In genomic region chr17:2400474-2400866, GRCh38 we compare ENCODE assay signal across 8 cellular contexts. TPM values are rescaled to one million over a fixed set of nuclear protein-coding genes. Genes with fewer than 3 reads are reported as not detected.
DNase-seq lines count a peak whose midpoint lies in the region; ATAC-seq and TF ChIP-seq lines count a peak whose summit lies in the region.

No MANE protein-coding gene starts in this region.

- in situ Hi-C loops in astrocyte of the spinal cord (cut with HindIII; ENCODE audit: low sequenced_read_pairs): no loop called here

- POLR2A ChIA-PET in BJ (lab: Charles Lee): no interaction called here

- ATAC-seq in HG03432 (IDR thresholded peaks at IDR 0.05; ENCODE audit: unreplicated experiment) (no peak), HG03469 (IDR thresholded peaks at IDR 0.05; ENCODE audit: unreplicated experiment) (no peak)

- H3K27me3 ChIP-seq in BJ (ENCODE audit: control insufficient read depth, insufficient read depth, low read length) (no peaks in the 10 kb centered on the region), HL-60 (ENCODE audit: insufficient read depth, poor library complexity, severe bottlenecking) (no peaks in the 10 kb centered on the region)

- peaks cover 1% of the 10 kb centered on the region; the same call in 1 of the 2 replicates for H3K36me3 ChIP-seq in BJ (ENCODE audit: control insufficient read depth, insufficient read depth, low read length)

- peak overlapping the region; percentile 99 for H3K4me3 ChIP-seq in BJ (ENCODE audit: low read depth, low read length)
- H3K4me3 ChIP-seq in HL-60 (replicated peaks; ENCODE audit: insufficient read depth, low read length): peak overlapping the region; percentile 54
- H3K4me3 ChIP-seq in astrocyte of the spinal cord (ENCODE audit: low read depth, low read length): peak overlapping the region; percentile 98

- H3K27ac ChIP-seq in HL-60 (replicated peaks): peak overlapping the region; percentile 93

- CTCF ChIA-PET in BJ (lab: Yijun Ruan, JAX): interaction anchor here (0.6 to 1.5 kb wide), 3 partner anchors 18 to 310 kb away, joined by 3 to 8 read pairs (median 3); no protein-coding TSS in a partner anchor

- TF ChIP-seq CTCF in BJ (IDR thresholded peaks at IDR 0.05; ENCODE audit: insufficient read depth, low read depth, low read length) (no peak), HL-60 (IDR thresholded peaks at IDR 0.05; ENCODE audit: insufficient read depth, low read length) (no peak), astrocyte of the spinal cord (IDR thresholded peaks at IDR 0.05; ENCODE audit: low read depth, low read length) (no peak)

- DNase-seq in BJ (ENCODE audit: low read depth): no peak
- DNase-seq in HL-60 (ENCODE audit: low read depth in 1 of 2, low spot score in 1 of 2): peak in 1 of 2 experiments; percentile 54
- DNase-seq in T-helper 2 cell: peak in 4 of 5 experiments; percentile 38 to 76 (median 43)
- peak; percentile 46 for DNase-seq in astrocyte of the spinal cord (ENCODE audit: low read depth, low spot score)
- peak; percentile 64 for DNase-seq in iris pigment epithelial cell (ENCODE audit: low read depth)
- peak; percentile 78 for DNase-seq in stimulated activated CD4-positive, alpha-beta T cell treated with anti-CD3 and anti-CD28 coated beads, Interleukin-15, amount 100 ng/mL, for 24 hours

RNA-seq across cellular contexts. Expression of gene MNT, which starts 0.4 kb away (rescaled TPM):
- 2.4 and 3.1 TPM in 2 replicates for polyA plus RNA-seq in BJ (2011; rRNA removed)
- polyA minus RNA-seq in BJ (2011; rRNA and poly(A)+ RNA removed): 3.4 and 4.2 TPM in 2 replicates
